Comparison of ENCODE assay signal across 18 cellular contexts in genomic region chr9:79154806-79155205, GRCh38.
"Had no signal": no experiment of that assay in that cellular context is flagged by ENCODE, and none has a peak within 500 bp of the region (broad histone marks: within the 10 kb centered on the region; RNA-seq: fewer than 3 reads in every experiment).

No MANE protein-coding gene starts in this region.

- H3K4me3 ChIP-seq: ascending aorta, esophagus squamous epithelium, hepatocyte, left lung, sigmoid colon, upper lobe of right lung had no signal

- H3K4me2 ChIP-seq: hepatocyte had no signal

- H3K27me3 ChIP-seq: ascending aorta, esophagus squamous epithelium, hepatocyte, left lung, sigmoid colon, upper lobe of right lung had no signal

- FAIRE-seq: kidney had no signal

- H2AFZ ChIP-seq: hepatocyte, parathyroid adenoma had no signal

- H3K79me2 ChIP-seq: hepatocyte, parathyroid adenoma had no signal

- H3K4me1 ChIP-seq: ascending aorta, esophagus squamous epithelium, left lung, parathyroid adenoma, sigmoid colon, upper lobe of right lung had no signal

- ATAC-seq: activated CD4-positive, CD25-positive, alpha-beta regulatory T cell treated with anti-CD3 and anti-CD28 coated beads, Interleukin-2, amount 50 U/mL, for 24 hours; activated CD8-positive, alpha-beta T cell treated with anti-CD3 and anti-CD28 coated beads, Interleukin-2, amount 10 ng/mL, durations not matched to agents 7 days and 5 days; left lung; stimulated activated naive B cell treated with anti-CD40 and anti-IgM and Interleukin-4, amounts not matched to agents 10 μg/mL and 1 μg/mL and 100 μg/mL, for 72 hours; upper lobe of right lung had no signal

- DNase-seq: activated CD4-positive, alpha-beta T cell treated with anti-CD3 and anti-CD28 coated beads, Interleukin-2, amount 10 ng/mL, durations not matched to agents 7 days and 5 days; activated CD8-positive, alpha-beta T cell treated with anti-CD3 and anti-CD28 coated beads, Interleukin-2, amount 10 ng/mL, durations not matched to agents 7 days and 5 days; activated naive CD4-positive, alpha-beta T cell treated with Interleukin-2 at 50 U/mL for 16 hours; activated naive CD8-positive, alpha-beta T cell treated with anti-CD3 and anti-CD28 coated beads, Interleukin-2, amount 10 ng/mL, durations not matched to agents 7 days and 5 days; activated T-cell treated with anti-CD3 and anti-CD28 coated beads, Interleukin-2, amount 50 U/mL, for 24 hours; cortex of kidney; effector CD4-positive, alpha-beta T cell; esophagus squamous epithelium; kidney; left lung; midbrain; sigmoid colon; stimulated activated naive B cell treated with anti-CD40 and anti-IgM and Interleukin-4, amounts not matched to agents 10 μg/mL and 1 μg/mL and 100 μg/mL, for 72 hours; upper lobe of right lung had no signal

- H3K9me3 ChIP-seq: ascending aorta, esophagus squamous epithelium, left lung, sigmoid colon, upper lobe of right lung had no signal

- H3K36me3 ChIP-seq: ascending aorta, esophagus squamous epithelium, left lung, sigmoid colon, upper lobe of right lung had no signal

- H3K9ac ChIP-seq: parathyroid adenoma had no signal

- H3K27ac ChIP-seq: ascending aorta, esophagus squamous epithelium, hepatocyte, left lung, parathyroid adenoma, sigmoid colon, upper lobe of right lung had no signal
